20 cellular contexts compared by ENCODE assay signal in genomic region chr3:98731138-98731537, GRCh38. TPM values are rescaled to one million over a fixed set of nuclear protein-coding genes. Genes with fewer than 3 reads are reported as not detected.
"Had no signal": no experiment of that assay in that cellular context is flagged by ENCODE, and none has a peak within 500 bp of the region (broad histone marks: within the 10 kb centered on the region; RNA-seq: fewer than 3 reads in every experiment).

No MANE protein-coding gene starts in this region.

- H3K4me3 ChIP-seq: colonic mucosa had no signal

- H3K4me1 ChIP-seq: colonic mucosa had no signal

- DNase-seq: activated CD4-positive, alpha-beta T cell treated with anti-CD3 and anti-CD28 coated beads, Interleukin-2, amount 10 ng/mL, durations not matched to agents 24 days and 14 days; activated CD8-positive, alpha-beta T cell treated with anti-CD3 and anti-CD28 coated beads for 36 hours; activated naive CD4-positive, alpha-beta T cell; activated naive CD8-positive, alpha-beta T cell treated with anti-CD3 and anti-CD28 coated beads, Interleukin-2, amount 10 ng/mL, durations not matched to agents 7 days and 5 days; activated T-cell treated with anti-CD3 and anti-CD28 coated beads, Interleukin-2, amount 50 U/mL, for 1 hour; aorta; colonic mucosa; stimulated activated CD4-positive, alpha-beta T cell treated with anti-CD3 and anti-CD28 coated beads, Interleukin-12 subunit alpha, Interleukin-12 subunit beta, amount 100 ng/mL, for 4 hours; stimulated activated CD4-positive, alpha-beta T cell treated with anti-CD3 and anti-CD28 coated beads, Interleukin-1b, Interleukin-23, amount 100 ng/mL, for 48 hours; stimulated activated CD8-positive, alpha-beta memory T cell treated with anti-CD3 and anti-CD28 coated beads, Interleukin-4, amount 100 ng/mL, for 48 hours; stimulated activated naive CD4-positive, alpha-beta T cell; T-helper 1 cell; T-helper 9 cell had no signal

- FAIRE-seq: endometrium, frontal cortex had no signal

- H3K27me3 ChIP-seq: thyroid gland, vagina had no signal

- H3K27ac Mint-ChIP-seq: activated CD4-positive, alpha-beta T cell treated with anti-CD3 and anti-CD28 coated beads, Interleukin-2, amount 10 ng/mL, durations not matched to agents 24 days and 14 days; activated CD8-positive, alpha-beta T cell treated with anti-CD3 and anti-CD28 coated beads for 36 hours; activated naive CD8-positive, alpha-beta T cell treated with anti-CD3 and anti-CD28 coated beads, Interleukin-2, amount 10 ng/mL, durations not matched to agents 7 days and 5 days; activated T-helper 17 cell treated with anti-CD3 and anti-CD28 coated beads, Interleukin-2, amount 50 U/mL, for 72 hours; natural killer cell treated with Interleukin-12 subunit alpha and Interleukin-12 subunit beta and Interleukin-15 and Interleukin-18, amount 100 ng/mL, for 72 hours had no signal

- H3K9me3 Mint-ChIP-seq: activated CD4-positive, alpha-beta T cell treated with anti-CD3 and anti-CD28 coated beads, Interleukin-2, amount 10 ng/mL, durations not matched to agents 24 days and 14 days; activated CD8-positive, alpha-beta T cell treated with anti-CD3 and anti-CD28 coated beads for 36 hours; activated naive CD8-positive, alpha-beta T cell treated with anti-CD3 and anti-CD28 coated beads, Interleukin-2, amount 10 ng/mL, durations not matched to agents 7 days and 5 days; activated T-helper 17 cell treated with anti-CD3 and anti-CD28 coated beads, Interleukin-2, amount 50 U/mL, for 72 hours; central memory CD8-positive, alpha-beta T cell; natural killer cell treated with Interleukin-12 subunit alpha and Interleukin-12 subunit beta and Interleukin-15 and Interleukin-18, amount 100 ng/mL, for 72 hours had no signal

- H3K27ac ChIP-seq: colonic mucosa had no signal

- H3K4me3 Mint-ChIP-seq: natural killer cell treated with Interleukin-12 subunit alpha and Interleukin-12 subunit beta and Interleukin-15 and Interleukin-18, amount 100 ng/mL, for 72 hours had no signal

- H3K36me3 ChIP-seq: colonic mucosa, thyroid gland, vagina had no signal

- ATAC-seq: activated T-helper 17 cell treated with anti-CD3 and anti-CD28 coated beads, Interleukin-2, amount 50 U/mL, for 72 hours; natural killer cell treated with Interleukin-12 subunit alpha and Interleukin-12 subunit beta and Interleukin-15 and Interleukin-18, amount 100 ng/mL, for 72 hours had no signal

- H3K9me3 ChIP-seq: colonic mucosa, thyroid gland, vagina had no signal

- H3K36me3 Mint-ChIP-seq: activated naive CD8-positive, alpha-beta T cell treated with anti-CD3 and anti-CD28 coated beads, Interleukin-2, amount 10 ng/mL, durations not matched to agents 7 days and 5 days; natural killer cell treated with Interleukin-12 subunit alpha and Interleukin-12 subunit beta and Interleukin-15 and Interleukin-18, amount 100 ng/mL, for 72 hours had no signal

RNA-seq across cellular contexts. Expression of gene ST3GAL6, which starts 32.0 kb away (rescaled TPM):
- total RNA-seq: activated CD4-positive, alpha-beta T cell treated with anti-CD3 and anti-CD28 coated beads, Interleukin-2, amount 10 ng/mL, durations not matched to agents 24 days and 14 days; activated CD8-positive, alpha-beta T cell treated with anti-CD3 and anti-CD28 coated beads for 36 hours; activated T-helper 17 cell treated with anti-CD3 and anti-CD28 coated beads, Interleukin-2, amount 50 U/mL, for 72 hours; natural killer cell treated with Interleukin-12 subunit alpha and Interleukin-12 subunit beta and Interleukin-15 and Interleukin-18, amount 100 ng/mL, for 72 hours had no signal
